15 cellular contexts compared by ENCODE assay signal in genomic region chr1:201849372-201850052, GRCh38. TPM values are rescaled to one million over a fixed set of nuclear protein-coding genes. Genes with fewer than 3 reads are reported as not detected.
A peak's percentile ranks its signal among the peaks of the same experiment; 100 is the strongest.
DNase-seq lines count a peak whose midpoint lies in the region; ATAC-seq and TF ChIP-seq lines count a peak whose summit lies in the region.
"Had no signal": no experiment of that assay in that cellular context is flagged by ENCODE, and none has a peak within 500 bp of the region (broad histone marks: within the 10 kb centered on the region; RNA-seq: fewer than 3 reads in every experiment).

No MANE protein-coding gene starts in this region.

- CTCF ChIA-PET in Panc1 (lab: Charles Lee): no interaction called here

- peak overlapping the region in 4 of 5 experiments; percentile 0 to 90 (median 80) for H3K27ac Mint-ChIP-seq in brain
- no peak overlapping the region for H3K27ac Mint-ChIP-seq in activated T-cell treated with anti-CD3 and anti-CD28 coated beads, Interleukin-2, amount 50 U/mL, for 24 hours
- H3K27ac Mint-ChIP-seq: activated CD4-positive, alpha-beta memory T cell treated with anti-CD3 and anti-CD28 coated beads for 36 hours had no signal

- H3K27ac ChIP-seq in Panc1 (ENCODE audit: low read length) (no peak overlapping the region), temporal lobe (ENCODE audit: low read depth, low read length) (peak overlapping the region; percentile 15)
- H3K27ac ChIP-seq: pancreas had no signal

- H3K27me3 ChIP-seq in Panc1 (ENCODE audit: control insufficient read depth, insufficient read depth, low read length): no peaks in the 10 kb centered on the region
- H3K27me3 ChIP-seq: pancreas had no signal

- H3K4me1 Mint-ChIP-seq in brain: peaks cover 24% of the 10 kb centered on the region
- H3K4me1 Mint-ChIP-seq in activated T-cell treated with anti-CD3 and anti-CD28 coated beads, Interleukin-2, amount 50 U/mL, for 24 hours (ENCODE audit: low read depth): peaks cover 23% of the 10 kb centered on the region

- peaks cover 59% of the 10 kb centered on the region for H3K36me3 Mint-ChIP-seq in brain
- H3K36me3 Mint-ChIP-seq in activated T-cell treated with anti-CD3 and anti-CD28 coated beads, Interleukin-2, amount 50 U/mL, for 24 hours (ENCODE audit: low read depth): peaks cover 77% of the 10 kb centered on the region

- H3K9me3 Mint-ChIP-seq in brain: no peaks in the 10 kb centered on the region
- H3K9me3 Mint-ChIP-seq in activated T-cell treated with anti-CD3 and anti-CD28 coated beads, Interleukin-2, amount 50 U/mL, for 24 hours: no peaks in the 10 kb centered on the region
- H3K9me3 Mint-ChIP-seq: activated CD4-positive, alpha-beta memory T cell treated with anti-CD3 and anti-CD28 coated beads for 36 hours had no signal

- no peak for TF ChIP-seq CTCF in Panc1 (IDR thresholded peaks at IDR 0.05)
- TF ChIP-seq CTCF in brain (conservative IDR thresholded peaks at IDR 0.05): no peak

- BruUV-seq in Panc1 (replicated peaks; lab: Mats Ljungman, UMichigan): no TSS peak

- no peaks in the 10 kb centered on the region for H3K9me3 ChIP-seq in Panc1 (ENCODE audit: control insufficient read depth, insufficient read depth, low read depth, low read length)
- H3K9me3 ChIP-seq: pancreas had no signal

- no peaks in the 10 kb centered on the region for H3K27me3 Mint-ChIP-seq in brain
- no peaks in the 10 kb centered on the region for H3K27me3 Mint-ChIP-seq in activated T-cell treated with anti-CD3 and anti-CD28 coated beads, Interleukin-2, amount 50 U/mL, for 24 hours
- H3K27me3 Mint-ChIP-seq: activated CD4-positive, alpha-beta memory T cell treated with anti-CD3 and anti-CD28 coated beads for 36 hours had no signal

- DNase-seq in Panc1 (ENCODE audit: low read depth, low spot score) (peak; percentile 53), left lobe of liver (ENCODE audit: low spot score) (no peak), DMS 273 (lab: John Stamatoyannopoulos, UW; ENCODE audit: unreplicated experiment) (no peak)
- no peak for DNase-seq in activated T-cell treated with anti-CD3 and anti-CD28 coated beads, Interleukin-2, amount 50 U/mL, for 24 hours
- DNase-seq: activated CD4-positive, alpha-beta memory T cell treated with anti-CD3 and anti-CD28 coated beads for 36 hours; activated naive CD4-positive, alpha-beta T cell treated with anti-CD3 and anti-CD28 coated beads, Interleukin-2, amount 50 U/mL, for 16 hours; Kasumi-1; NCI-H2107; pancreas; stimulated activated CD4-positive, alpha-beta T cell treated with anti-CD3 and anti-CD28 coated beads, Interleukin-2, amount 100 ng/mL, for 24 hours; stimulated activated naive CD4-positive, alpha-beta T cell; T-helper 2 cell had no signal

- H3K4me3 ChIP-seq in Panc1 (ENCODE audit: low read depth in 2 of 2, low read length in 2 of 2): no peak overlapping the region
- H3K4me3 ChIP-seq: pancreas had no signal

- H3K4me3 Mint-ChIP-seq in brain: peak overlapping the region in 1 of 5 experiments; percentile 34
- H3K4me3 Mint-ChIP-seq in activated T-cell treated with anti-CD3 and anti-CD28 coated beads, Interleukin-2, amount 50 U/mL, for 24 hours: no peak overlapping the region
- H3K4me3 Mint-ChIP-seq: activated CD4-positive, alpha-beta memory T cell treated with anti-CD3 and anti-CD28 coated beads for 36 hours had no signal

- POLR2A ChIA-PET in Panc1 (lab: Charles Lee): no interaction called here

- peaks cover 43% of the 10 kb centered on the region for H3K36me3 ChIP-seq in Panc1 (ENCODE audit: control insufficient read depth, insufficient read depth, low read length)

- ATAC-seq in Panc1 (0 out of 2 replicates have a peak, but pooled peaks have one; percentile 13), left lobe of liver (peak; percentile 63), GM21786 (IDR thresholded peaks at IDR 0.05; ENCODE audit: unreplicated experiment) (no peak)

- intact Hi-C loops in Panc1 (cut with micrococcal nuclease; ENCODE audit: unreplicated experiment): no loop called here

- no peaks in the 10 kb centered on the region for H3K4me1 ChIP-seq in Panc1 (ENCODE audit: control insufficient read depth, insufficient read depth, low read length)
- H3K4me1 ChIP-seq: pancreas had no signal

- in situ Hi-C loops in Panc1 (cut with HindIII; ENCODE audit: low pct_unique_long_range_greater_than_20kb, low sequenced_read_pairs): no loop called here

RNA-seq across cellular contexts. Expression of gene IPO9, which starts 20.6 kb away (rescaled TPM):
- total RNA-seq in Panc1 (2021; ENCODE audit: unreplicated experiment) (106 TPM), left lobe of liver (21.3 TPM), temporal lobe (35.7 TPM)
- polyA plus RNA-seq in Panc1 (2012; ENCODE audit: insufficient read length): 65.7 TPM
- 108 TPM for polyA plus RNA-seq in brain (ENCODE audit: insufficient read depth, low read depth, low replicate concordance)

RNA-seq across cellular contexts. Expression of gene SHISA4, which starts 39.2 kb away (rescaled TPM):
- total RNA-seq in Panc1 (2021; ENCODE audit: unreplicated experiment): 38.2 TPM
- 63.0 TPM for polyA plus RNA-seq in Panc1 (2012; ENCODE audit: insufficient read length)
- 107 TPM for polyA plus RNA-seq in brain (ENCODE audit: insufficient read depth, low read depth, low replicate concordance)
- 4.4 TPM for total RNA-seq in left lobe of liver
- 17.2 TPM for total RNA-seq in temporal lobe
